Comparison of ENCODE assay signal across 21 cellular contexts in genomic region chr1:25042331-25042730, GRCh38.
"Had no signal": no experiment of that assay in that cellular context is flagged by ENCODE, and none has a peak within 500 bp of the region (broad histone marks: within the 10 kb centered on the region; RNA-seq: fewer than 3 reads in every experiment).

No MANE protein-coding gene starts in this region.

- H3K9me3 ChIP-seq: body of pancreas, gastrocnemius medialis, thyroid gland, upper lobe of left lung, vagina had no signal

- FAIRE-seq: islet of Langerhans had no signal

- H3K36me3 ChIP-seq: gastrocnemius medialis, stomach, thyroid gland, upper lobe of left lung, vagina had no signal

- ATAC-seq: body of pancreas; gastrocnemius medialis; left ventricle myocardium superior; naive thymus-derived CD4-positive, alpha-beta T cell; right cardiac atrium; stimulated activated naive B cell treated with anti-CD40 and anti-IgM and Interleukin-4, amounts not matched to agents 10 μg/mL and 1 μg/mL and 100 μg/mL, for 72 hours had no signal

- H3K27me3 ChIP-seq: body of pancreas, gastrocnemius medialis, thyroid gland, upper lobe of left lung, vagina had no signal

- H3K4me1 ChIP-seq: gastrocnemius medialis, stomach, thyroid gland, vagina had no signal

- H3K27ac ChIP-seq: body of pancreas, gastrocnemius medialis, stomach, thyroid gland, upper lobe of left lung, vagina had no signal

- DNase-seq: activated CD4-positive, alpha-beta memory T cell treated with anti-CD3 and anti-CD28 coated beads, Interleukin-2, amount 10 ng/mL, durations not matched to agents 7 days and 5 days; activated CD4-positive, alpha-beta T cell treated with anti-CD3 and anti-CD28 coated beads, Interleukin-2, amount 10 ng/mL, durations not matched to agents 24 days and 14 days; activated CD4-positive, CD25-positive, alpha-beta regulatory T cell treated with anti-CD3 and anti-CD28 coated beads, Interleukin-2, amount 50 U/mL, for 72 hours; activated T-cell treated with anti-CD3 and anti-CD28 coated beads, Interleukin-2, amount 50 U/mL, for 48 hours; anterior cingulate cortex; body of pancreas; endodermal cell; gastrocnemius medialis; glutamatergic neuron; naive thymus-derived CD4-positive, alpha-beta T cell; right cardiac atrium; stimulated activated CD4-positive, alpha-beta T cell treated with anti-CD3 and anti-CD28 coated beads, Interleukin-15, amount 100 ng/mL, for 24 hours; stimulated activated CD4-positive, alpha-beta T cell treated with anti-CD3 and anti-CD28 coated beads, Interleukin-2, amount 100 ng/mL, for 24 hours; stimulated activated naive B cell treated with anti-CD40 and anti-IgM and Interleukin-4, amounts not matched to agents 10 μg/mL and 1 μg/mL and 100 μg/mL, for 72 hours; stomach; T-helper 2 cell; thyroid gland; upper lobe of left lung had no signal

- H3K4me3 ChIP-seq: body of pancreas, gastrocnemius medialis, stomach, thyroid gland, upper lobe of left lung, vagina had no signal
